ENCODE assay signal across 9 cellular contexts in the genomic region with DNA sequence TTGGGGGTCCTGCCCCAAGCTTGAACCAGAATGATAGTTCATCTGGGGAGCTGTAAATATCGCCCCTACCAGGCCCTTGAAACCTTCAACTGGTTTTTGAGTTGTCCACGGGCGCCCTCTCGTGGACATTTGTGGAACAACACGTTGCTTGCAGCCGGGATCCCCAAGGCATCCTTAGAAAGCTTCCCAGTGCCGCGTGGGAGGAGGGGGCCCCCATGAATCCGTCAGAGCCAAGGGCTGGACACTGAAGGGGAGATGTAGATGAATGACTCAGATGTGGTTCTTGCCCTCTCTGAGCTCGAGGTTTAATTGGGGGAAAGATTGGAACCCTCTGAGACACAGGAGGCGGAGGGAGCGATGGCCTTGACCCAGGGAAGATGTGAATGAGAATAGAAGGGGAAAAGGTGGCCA. TPM values are rescaled to one million over a fixed set of nuclear protein-coding genes. Genes with fewer than 3 reads are reported as not detected.
DNase-seq lines count a peak whose midpoint lies in the region; ATAC-seq, FAIRE-seq and TF ChIP-seq lines count a peak whose summit lies in the region.
"Had no signal": no experiment of that assay in that cellular context is flagged by ENCODE, and none has a peak within 500 bp of the region (broad histone marks: within the 10 kb centered on the region; RNA-seq: fewer than 3 reads in every experiment).

No MANE protein-coding gene starts in this region.

- no peak overlapping the region for H3K4me3 ChIP-seq in bronchial epithelial cell (ENCODE audit: low read depth, low read length)

- ATAC-seq in HG03342 (IDR thresholded peaks at IDR 0.05; ENCODE audit: unreplicated experiment) = no peak

- DNase-seq in NCI-H1105 treated with DMSO at 0.1 percent for 48 hours (lab: John Stamatoyannopoulos, UW) = peak; percentile 34
- DNase-seq in NCI-H1105 (lab: John Stamatoyannopoulos, UW) = no peak
- peak; percentile 24 for DNase-seq in NCI-H1092 treated with DMSO at 0.1 percent for 48 hours (lab: John Stamatoyannopoulos, UW)
- DNase-seq in activated CD4-positive, CD25-positive, alpha-beta regulatory T cell (lab: John Stamatoyannopoulos, UW) = peak; percentile 21 to 62 (median 42)
- peak; percentile 59 for DNase-seq in bronchial epithelial cell (ENCODE audit: low read depth)
- DNase-seq in kidney tubule cell (ENCODE audit: low spot score) = peak; percentile 73
- peak; percentile 39 for DNase-seq in stimulated activated CD4-positive, alpha-beta T cell treated with anti-CD3 and anti-CD28 coated beads, Interleukin-2, amount 100 ng/mL, for 4 hours (ENCODE audit: low read depth)

- H3K36me3 ChIP-seq in bronchial epithelial cell (ENCODE audit: control insufficient read depth, insufficient read depth, low read length) = peaks cover 12% of the 10 kb centered on the region

- FAIRE-seq in bronchial epithelial cell (lab: Jason Lieb, UNC) = peak; percentile 13
- FAIRE-seq: islet of Langerhans had no signal

- peak; percentile 80 for TF ChIP-seq CTCF in bronchial epithelial cell (IDR thresholded peaks at IDR 0.05; ENCODE audit: insufficient read depth, low read length, severe bottlenecking)

- no peaks in the 10 kb centered on the region for H3K27me3 ChIP-seq in bronchial epithelial cell (ENCODE audit: control insufficient read depth, insufficient read depth, low read length)

RNA-seq across cellular contexts. Expression of gene ORM1, which starts 31.8 kb away (rescaled TPM):
- not detected in 2 replicates for total RNA-seq in bronchial epithelial cell

RNA-seq across cellular contexts. Expression of gene ORM2, which starts 38.6 kb away (rescaled TPM):
- total RNA-seq in bronchial epithelial cell = not detected in 2 replicates
